ENCODE assay signal across 1 cellular context in the genomic region with DNA sequence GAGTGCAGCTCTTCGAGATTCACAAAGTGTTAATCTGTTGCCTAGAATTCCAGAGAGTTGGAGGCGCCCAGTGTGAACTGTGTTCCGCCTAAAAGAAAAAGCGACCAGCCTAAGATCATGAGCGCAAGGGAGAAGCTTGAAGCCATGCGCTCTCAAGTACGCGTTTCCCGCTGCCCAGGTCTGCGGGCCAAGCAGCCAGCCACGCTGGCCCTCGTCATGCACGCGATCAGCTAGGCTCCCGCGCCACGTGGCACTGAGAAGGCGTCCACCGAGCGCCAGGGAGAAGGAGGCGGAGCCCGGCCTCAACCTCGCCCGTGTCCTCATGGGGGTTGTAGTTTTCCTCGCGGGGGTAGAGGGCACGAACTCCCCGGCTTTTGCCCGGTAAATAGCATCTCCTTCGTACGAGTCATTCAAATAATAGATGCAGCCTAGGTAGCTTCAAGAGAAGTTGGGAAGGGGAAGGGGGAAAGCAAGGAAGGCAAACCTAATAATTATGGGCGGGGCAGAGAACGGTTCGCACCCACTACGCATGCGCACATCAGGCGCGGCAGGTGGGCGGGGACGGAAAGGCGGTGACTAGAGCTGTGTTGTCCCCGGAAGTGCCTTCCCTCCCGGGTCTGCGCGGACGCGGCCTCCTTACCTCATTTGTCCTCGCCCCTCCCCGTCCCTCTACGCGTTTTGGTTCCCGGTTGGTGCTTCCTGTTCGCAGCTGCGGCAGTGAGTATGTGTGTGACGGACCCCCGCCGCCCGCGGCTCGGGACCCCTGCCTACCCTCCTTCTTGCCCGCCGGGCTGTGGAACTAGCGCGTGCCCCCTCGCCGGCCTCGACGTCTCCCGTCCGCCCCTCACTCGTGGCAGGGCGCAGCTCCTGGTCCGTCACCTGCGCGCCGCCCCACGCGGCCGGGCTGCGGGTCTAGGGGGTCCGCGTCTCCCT.
A peak's percentile ranks its signal among the peaks of the same experiment; 100 is the strongest.
TF ChIP-seq lines count a peak whose summit lies in the region.

ZCCHC7 (plus strand) TSS at position 668 of the 933 bp plus-strand sequence.

TF ChIP-seq in H1, 55 proteins besides CTCF, POLR2A, EP300 and RAD21 (continues in another document):
- TF ChIP-seq MAFK (IDR thresholded peaks at IDR 0.05; ENCODE audit: low read depth, low read length) (no peak), TAF1 (IDR thresholded peaks at IDR 0.05; ENCODE audit: low read depth, low read length) (peak; percentile 68), SIX5 (IDR thresholded peaks at IDR 0.05; ENCODE audit: low read depth, low read length) (peak; percentile 70), BRCA1 (IDR thresholded peaks at IDR 0.05; ENCODE audit: low read depth, low read length) (no peak), JUN (IDR thresholded peaks at IDR 0.05; ENCODE audit: low read depth, low read length) (no peak), POU5F1 (IDR thresholded peaks at IDR 0.05; ENCODE audit: low read depth, low read length) (no peak), TAF7 (optimal IDR thresholded peaks at IDR 0.05; ENCODE audit: borderline replicate concordance, low read depth, low read length) (no peak), RXRA (IDR thresholded peaks at IDR 0.05; ENCODE audit: insufficient read depth, low read depth, low read length) (no peak), KDM1A (IDR thresholded peaks at IDR 0.05; ENCODE audit: borderline replicate concordance, low read length) (peak; percentile 72; the same call in 1 of the 2 replicates), BACH1 (IDR thresholded peaks at IDR 0.05; ENCODE audit: low read length) (no peak), SP4 (IDR thresholded peaks at IDR 0.05; ENCODE audit: low read length) (no peak; the same call in 1 of the 2 replicates), TCF12 (IDR thresholded peaks at IDR 0.05; ENCODE audit: low read depth, low read length) (0 out of 2 replicates have a peak, but pooled peaks have one; percentile 31), CHD1 (IDR thresholded peaks at IDR 0.05; ENCODE audit: low read depth, low read length) (no peak), HDAC6 (IDR thresholded peaks at IDR 0.05; ENCODE audit: low read depth, low read length) (no peak), CBX8 (IDR thresholded peaks at IDR 0.05; ENCODE audit: borderline replicate concordance, low read depth, low read length) (no peak), ATF2 (IDR thresholded peaks at IDR 0.05; ENCODE audit: low read length) (no peak), KDM5A (IDR thresholded peaks at IDR 0.05; ENCODE audit: low read length) (0 out of 2 replicates have a peak, but pooled peaks have one; percentile 42), CBX5 (IDR thresholded peaks at IDR 0.05; ENCODE audit: low read depth, low read length) (no peak), SP2 (IDR thresholded peaks at IDR 0.05; ENCODE audit: low read length) (no peak), CHD2 (IDR thresholded peaks at IDR 0.05; ENCODE audit: low read length) (peak; percentile 65; the same call in 1 of the 2 replicates), SIRT6 (IDR thresholded peaks at IDR 0.05; ENCODE audit: low read length) (no peak), RNF2 (IDR thresholded peaks at IDR 0.05; ENCODE audit: borderline replicate concordance, low read depth, low read length, missing control alignments, poor library complexity, severe bottlenecking) (peak; percentile 74), SP1 (IDR thresholded peaks at IDR 0.05; ENCODE audit: low read depth, low read length) (0 out of 2 replicates have a peak, but pooled peaks have one; percentile 7), NANOG (IDR thresholded peaks at IDR 0.05; ENCODE audit: insufficient read depth, low read depth, low read length, poor library complexity, severe bottlenecking) (no peak), SRF (IDR thresholded peaks at IDR 0.05; ENCODE audit: low read depth, low read length) (no peak), EZH2 (IDR thresholded peaks at IDR 0.05; ENCODE audit: low read depth, low read length, severe bottlenecking) (no peak), ASH2L (IDR thresholded peaks at IDR 0.05; ENCODE audit: low read length) (peak; percentile 95), RBBP5 (IDR thresholded peaks at IDR 0.05; ENCODE audit: borderline replicate concordance, low read depth, low read length) (peak; percentile 95), CHD7 (IDR thresholded peaks at IDR 0.05; ENCODE audit: insufficient replicate concordance, low read length) (no peak), CREB1 (IDR thresholded peaks at IDR 0.05) (peak; percentile 88), SIN3A (conservative IDR thresholded peaks at IDR 0.05 in 1 of 2, IDR thresholded peaks at IDR 0.05 in 1 of 2; ENCODE audit: low read depth in 1 of 2, low read length in 2 of 2) (no peak), TBP (IDR thresholded peaks at IDR 0.05; ENCODE audit: low read depth, low read length) (peak; percentile 67), PHF8 (conservative IDR thresholded peaks at IDR 0.05; ENCODE audit: low read depth, low read length) (peak; percentile 71), ZNF274 (IDR thresholded peaks at IDR 0.05; ENCODE audit: borderline replicate concordance, extremely low read depth, low read length) (no peak), YY1 (IDR thresholded peaks at IDR 0.05; ENCODE audit: low read depth, low read length) (no peak), CTBP2 (IDR thresholded peaks at IDR 0.05; ENCODE audit: borderline replicate concordance, insufficient read depth, insufficient read length, low read length) (no peak), CEBPB (IDR thresholded peaks at IDR 0.05; ENCODE audit: low read depth, low read length) (no peak), FOSL1 (IDR thresholded peaks at IDR 0.05; ENCODE audit: insufficient read depth, low read depth, low read length) (no peak), RFX5 (IDR thresholded peaks at IDR 0.05; ENCODE audit: borderline replicate concordance, low read depth, low read length) (no peak), HDAC2 (IDR thresholded peaks at IDR 0.05; ENCODE audit: borderline replicate concordance in 1 of 2, low read depth in 2 of 2, low read length in 2 of 2) (peak in 1 of 2 experiments; percentile 74; a peak in 2 of 4 replicates), GTF2F1 (IDR thresholded peaks at IDR 0.05; ENCODE audit: borderline replicate concordance, low read depth, low read length) (peak; percentile 91), EGR1 (IDR thresholded peaks at IDR 0.05; ENCODE audit: borderline replicate concordance, low read depth, low read length) (no peak), POLR2AphosphoS5 (IDR thresholded peaks at IDR 0.05; ENCODE audit: low read depth, low read length) (peak; percentile 73), SAP30 (IDR thresholded peaks at IDR 0.05; ENCODE audit: insufficient read depth, insufficient replicate concordance, low read length) (no peak), BCL11A (IDR thresholded peaks at IDR 0.05; ENCODE audit: low read depth in 2 of 2, low read length in 2 of 2) (no peak), ATF3 (IDR thresholded peaks at IDR 0.05; ENCODE audit: insufficient read depth, low read depth, low read length) (0 out of 2 replicates have a peak, but pooled peaks have one; percentile 28), JUND (IDR thresholded peaks at IDR 0.05; ENCODE audit: low read length) (no peak), TEAD4 (IDR thresholded peaks at IDR 0.05; ENCODE audit: low read depth, low read length) (peak; percentile 53; the same call in 1 of the 2 replicates), USF2 (IDR thresholded peaks at IDR 0.05; ENCODE audit: low read length) (peak; percentile 71), SUZ12 (IDR thresholded peaks at IDR 0.05; ENCODE audit: low read length) (no peak), GABPA (IDR thresholded peaks at IDR 0.05; ENCODE audit: borderline replicate concordance, insufficient read depth, low read length) (peak; percentile 75; the same call in 1 of the 2 replicates)
- TF ChIP-seq, protein P1, sequence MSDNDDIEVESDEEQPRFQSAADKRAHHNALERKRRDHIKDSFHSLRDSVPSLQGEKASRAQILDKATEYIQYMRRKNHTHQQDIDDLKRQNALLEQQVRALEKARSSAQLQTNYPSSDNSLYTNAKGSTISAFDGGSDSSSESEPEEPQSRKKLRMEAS (IDR thresholded peaks at IDR 0.05), result peak; percentile 100
- TF ChIP-seq, protein P2, sequence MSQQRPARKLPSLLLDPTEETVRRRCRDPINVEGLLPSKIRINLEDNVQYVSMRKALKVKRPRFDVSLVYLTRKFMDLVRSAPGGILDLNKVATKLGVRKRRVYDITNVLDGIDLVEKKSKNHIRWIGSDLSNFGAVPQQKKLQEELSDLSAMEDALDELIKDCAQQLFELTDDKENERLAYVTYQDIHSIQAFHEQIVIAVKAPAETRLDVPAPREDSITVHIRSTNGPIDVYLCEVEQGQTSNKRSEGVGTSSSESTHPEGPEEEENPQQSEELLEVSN (IDR thresholded peaks at IDR 0.05), result peak; percentile 100
